ENCODE assay signal across 8 cellular contexts in genomic region chr18:21742323-21742687, GRCh38. TPM values are rescaled to one million over a fixed set of nuclear protein-coding genes. Genes with fewer than 3 reads are reported as not detected.
DNase-seq lines count a peak whose midpoint lies in the region; ATAC-seq and TF ChIP-seq lines count a peak whose summit lies in the region.

No MANE protein-coding gene starts in this region.

- no CpG with 5 or more reads among the region's 5 CpGs for WGBS in iPS DF 6.9 (ENCODE audit: insufficient coverage, insufficient read length)

- TF ChIP-seq CTCF in WI38 (IDR thresholded peaks at IDR 0.05; ENCODE audit: low read depth, low read length), result no peak

- peak overlapping the region; percentile 64 for H3K27ac Mint-ChIP-seq in stimulated activated memory B cell treated with anti-CD40 and anti-IgM and Interleukin-4, amounts not matched to agents 10 μg/mL and 1 μg/mL and 100 μg/mL, for 72 hours

- H3K27ac ChIP-seq in iPS DF 6.9 (ENCODE audit: low read length), result no peak overlapping the region

- no peak for ATAC-seq in stimulated activated memory B cell treated with anti-CD40 and anti-IgM and Interleukin-4, amounts not matched to agents 10 μg/mL and 1 μg/mL and 100 μg/mL, for 72 hours

- H3K36me3 Mint-ChIP-seq in stimulated activated memory B cell treated with anti-CD40 and anti-IgM and Interleukin-4, amounts not matched to agents 10 μg/mL and 1 μg/mL and 100 μg/mL, for 72 hours, result no peaks in the 10 kb centered on the region

- H3K9me3 Mint-ChIP-seq in stimulated activated memory B cell treated with anti-CD40 and anti-IgM and Interleukin-4, amounts not matched to agents 10 μg/mL and 1 μg/mL and 100 μg/mL, for 72 hours, result no peaks in the 10 kb centered on the region

- H3K4me3 Mint-ChIP-seq in stimulated activated memory B cell treated with anti-CD40 and anti-IgM and Interleukin-4, amounts not matched to agents 10 μg/mL and 1 μg/mL and 100 μg/mL, for 72 hours, result peak overlapping the region; percentile 83

- peak; percentile 10 for DNase-seq in NCI-H748 treated with DMSO at 0.1 percent for 48 hours (lab: John Stamatoyannopoulos, UW)
- DNase-seq in NCI-H748 (lab: John Stamatoyannopoulos, UW; ENCODE audit: unreplicated experiment), result no peak
- DNase-seq in iPS DF 6.9 (ENCODE audit: low read depth, low spot score), result no peak
- DNase-seq in SIG-M5 treated with dmso at 0.1 percent for 504 hours (lab: John Stamatoyannopoulos, UW; ENCODE audit: unreplicated experiment), result no peak
- no peak for DNase-seq in ureter (ENCODE audit: low spot score)
- no peak for DNase-seq in NK-92 (lab: John Stamatoyannopoulos, UW; ENCODE audit: unreplicated experiment)

- peaks cover 45% of the 10 kb centered on the region for H3K4me1 Mint-ChIP-seq in stimulated activated memory B cell treated with anti-CD40 and anti-IgM and Interleukin-4, amounts not matched to agents 10 μg/mL and 1 μg/mL and 100 μg/mL, for 72 hours

- H3K9me3 ChIP-seq in iPS DF 6.9 (ENCODE audit: control insufficient read depth, insufficient read depth, low read length), result no peaks in the 10 kb centered on the region

- H3K27me3 Mint-ChIP-seq in stimulated activated memory B cell treated with anti-CD40 and anti-IgM and Interleukin-4, amounts not matched to agents 10 μg/mL and 1 μg/mL and 100 μg/mL, for 72 hours, result no peaks in the 10 kb centered on the region

- H3K36me3 ChIP-seq in iPS DF 6.9 (ENCODE audit: control insufficient read depth, insufficient read depth, low read length), result no peaks in the 10 kb centered on the region; the same call in 1 of the 2 replicates

- H3K27me3 ChIP-seq in iPS DF 6.9 (ENCODE audit: control insufficient read depth, insufficient read depth, low read length), result no peaks in the 10 kb centered on the region

- H3K4me1 ChIP-seq in iPS DF 6.9 (ENCODE audit: control insufficient read depth, insufficient read depth, low read length), result no peaks in the 10 kb centered on the region; the same call in 1 of the 2 replicates

- peak overlapping the region; percentile 87 for H3K4me3 ChIP-seq in WI38 (ENCODE audit: low read depth, low read length)
- H3K4me3 ChIP-seq in iPS DF 6.9 (ENCODE audit: low read length), result peak overlapping the region; percentile 94; the same call in 1 of the 2 replicates

RNA-seq across cellular contexts. Expression of gene MIB1, which starts 1.7 kb away (rescaled TPM):
- 45.3 TPM for total RNA-seq in ureter

RNA-seq across cellular contexts. Expression of gene ABHD3, which starts 37.7 kb away (rescaled TPM):
- 16.5 TPM for total RNA-seq in ureter
